ENCODE assay signal across 8 cellular contexts in genomic region chr1:180631766-180632325, GRCh38. TPM values are rescaled to one million over a fixed set of nuclear protein-coding genes. Genes with fewer than 3 reads are reported as not detected.
A peak's percentile ranks its signal among the peaks of the same experiment; 100 is the strongest.
DNase-seq lines count a peak whose midpoint lies in the region; ATAC-seq and TF ChIP-seq lines count a peak whose summit lies in the region.

Gene XPR1, plus strand, starts transcription at chr1:180632022. Its CDS starts 180 bp downstream, at chr1:180632202.

- H3K27ac ChIP-seq in endodermal cell (ENCODE audit: low read depth, low read length) = peak within 1 kb of the TSS; percentile 83

- peak; percentile 98 for ATAC-seq in GM21381 (IDR thresholded peaks at IDR 0.05; ENCODE audit: unreplicated experiment)
- ATAC-seq in activated CD8-positive, alpha-beta memory T cell treated with anti-CD3 and anti-CD28 coated beads, Interleukin-2, amount 10 ng/mL, durations not matched to agents 7 days and 5 days = peak; percentile 98

- H3K4me1 Mint-ChIP-seq in Calu3 (ENCODE audit: low read depth, unreplicated experiment) = peaks cover 9% of the 10 kb centered on the region
- peaks cover 6% of the 10 kb centered on the region for H3K4me1 Mint-ChIP-seq in activated CD8-positive, alpha-beta memory T cell treated with anti-CD3 and anti-CD28 coated beads, Interleukin-2, amount 10 ng/mL, durations not matched to agents 7 days and 5 days
- H3K4me1 Mint-ChIP-seq in endodermal cell = peaks cover 5% of the 10 kb centered on the region

- H3K4me1 ChIP-seq in NT2/D1 (ENCODE audit: insufficient read depth, insufficient read length) (no peaks in the 10 kb centered on the region), endodermal cell (ENCODE audit: control insufficient read depth, insufficient read depth, low read length) (no peaks in the 10 kb centered on the region)

- intact Hi-C loops in Calu3 (cut with micrococcal nuclease; ENCODE audit: unreplicated experiment) = loop anchor here (2.0 to 5.0 kb wide), 2 partner anchors 99 to 230 kb away; no protein-coding TSS in a partner anchor

- H3K36me3 Mint-ChIP-seq in Calu3 (ENCODE audit: insufficient read depth, unreplicated experiment) = no peaks in the 10 kb centered on the region
- peaks cover 2% of the 10 kb centered on the region for H3K36me3 Mint-ChIP-seq in activated CD8-positive, alpha-beta memory T cell treated with anti-CD3 and anti-CD28 coated beads, Interleukin-2, amount 10 ng/mL, durations not matched to agents 7 days and 5 days
- H3K36me3 Mint-ChIP-seq in endodermal cell (ENCODE audit: low read depth) = no peaks in the 10 kb centered on the region

- no peaks in the 10 kb centered on the region for H3K9me3 Mint-ChIP-seq in Calu3 (ENCODE audit: low read depth, unreplicated experiment)
- H3K9me3 Mint-ChIP-seq in activated CD8-positive, alpha-beta memory T cell treated with anti-CD3 and anti-CD28 coated beads, Interleukin-2, amount 10 ng/mL, durations not matched to agents 7 days and 5 days (ENCODE audit: low read depth) = no peaks in the 10 kb centered on the region
- no peaks in the 10 kb centered on the region for H3K9me3 Mint-ChIP-seq in endodermal cell

- no peaks in the 10 kb centered on the region; the same call in 1 of the 2 replicates for H3K9me3 ChIP-seq in NT2/D1 (ENCODE audit: insufficient read depth, low read length)
- no peaks in the 10 kb centered on the region for H3K9me3 ChIP-seq in endodermal cell (ENCODE audit: control insufficient read depth, low read length)

- peaks cover 8% of the 10 kb centered on the region for H3K27me3 Mint-ChIP-seq in Calu3 (ENCODE audit: unreplicated experiment)
- peaks cover 5% of the 10 kb centered on the region for H3K27me3 Mint-ChIP-seq in activated CD8-positive, alpha-beta memory T cell treated with anti-CD3 and anti-CD28 coated beads, Interleukin-2, amount 10 ng/mL, durations not matched to agents 7 days and 5 days
- peaks cover 1% of the 10 kb centered on the region for H3K27me3 Mint-ChIP-seq in endodermal cell (ENCODE audit: insufficient read depth)

- TF ChIP-seq CTCF in Calu3 (IDR thresholded peaks at IDR 0.05; ENCODE audit: unreplicated experiment) (no peak), endodermal cell (conservative IDR thresholded peaks at IDR 0.05) (no peak)

- H3K27me3 ChIP-seq in NT2/D1 (ENCODE audit: insufficient read depth, insufficient read length) = no peaks in the 10 kb centered on the region
- peaks cover under 1% of the 10 kb centered on the region for H3K27me3 ChIP-seq in endodermal cell (ENCODE audit: control insufficient read depth, insufficient read depth, low read length, poor library complexity, severe bottlenecking)

- WGBS in endodermal cell (ENCODE audit: insufficient coverage in 1 of 2, insufficient read length in 1 of 2), 2 experiments = 0 to 1% methylated on average over 18 to 41 of the region's 41 CpGs

- CTCF ChIA-PET in Calu3 (lab: Charles Lee) = interaction anchor here (0.5 to 1.7 kb wide), 11 partner anchors 9 to 390 kb away, joined by 3 to 7 read pairs (median 3); no protein-coding TSS in a partner anchor
- CTCF ChIA-PET in activated CD8-positive, alpha-beta memory T cell treated with anti-CD3 and anti-CD28 coated beads, Interleukin-2, amount 10 ng/mL, durations not matched to agents 7 days and 5 days (lab: Charles Lee) = interaction anchor here (1.3 to 1.7 kb wide), 6 partner anchors 14 to 511 kb away, joined by 3 to 10 read pairs (median 4); partner anchors contain the start of gene ACBD6

- no TSS peak for BruUV-seq in Calu3 (replicated peaks; lab: Mats Ljungman, UMichigan)

- DNase-seq in Calu3 = peak; percentile 98
- peak in 75 of 76 experiments; percentile 66 to 99 (median 95) for DNase-seq in HUDEP-2 (lab: John Stamatoyannopoulos, UW; ENCODE audit: unreplicated experiment in 76 of 76)
- DNase-seq in NT2/D1 (ENCODE audit: low read depth, low spot score) = peak; percentile 100
- peak; percentile 99 for DNase-seq in activated CD8-positive, alpha-beta memory T cell treated with anti-CD3 and anti-CD28 coated beads, Interleukin-2, amount 10 ng/mL, durations not matched to agents 7 days and 5 days
- peak; percentile 99 for DNase-seq in endodermal cell
- peak; percentile 97 for DNase-seq in mesenteric fat pad (ENCODE audit: low spot score)
- DNase-seq in stimulated activated CD8-positive, alpha-beta memory T cell treated with anti-CD3 and anti-CD28 coated beads, Interleukin-15, amount 100 ng/mL, for 24 hours (ENCODE audit: low read depth) = peak; percentile 94

- peak within 1 kb of the TSS; percentile 97 for H3K9ac ChIP-seq in NT2/D1 (ENCODE audit: insufficient read length, low read depth)
- peak within 1 kb of the TSS; percentile 62 for H3K9ac ChIP-seq in endodermal cell (ENCODE audit: extremely low read depth, low read length, poor library complexity, severe bottlenecking)

- H3K36me3 ChIP-seq in NT2/D1 (ENCODE audit: insufficient read depth, insufficient read length, low read length) (no peaks in the 10 kb centered on the region), endodermal cell (ENCODE audit: control insufficient read depth, insufficient read depth, low read length) (no peaks in the 10 kb centered on the region)

- H3K4me3 ChIP-seq in NT2/D1 (ENCODE audit: insufficient read length, low read depth) (peak within 1 kb of the TSS; percentile 98), endodermal cell (ENCODE audit: low read length) (peak within 1 kb of the TSS; percentile 98)

- H3K4me3 Mint-ChIP-seq in Calu3 (ENCODE audit: low read depth, unreplicated experiment) (no peak within 1 kb of the TSS), endodermal cell (no peak within 1 kb of the TSS)
- H3K4me3 Mint-ChIP-seq in activated CD8-positive, alpha-beta memory T cell treated with anti-CD3 and anti-CD28 coated beads, Interleukin-2, amount 10 ng/mL, durations not matched to agents 7 days and 5 days = no peak within 1 kb of the TSS

- H3K27ac Mint-ChIP-seq in Calu3 (ENCODE audit: unreplicated experiment) (no peak within 1 kb of the TSS), endodermal cell (peak within 1 kb of the TSS; percentile 81)
- peak within 1 kb of the TSS; percentile 86 for H3K27ac Mint-ChIP-seq in activated CD8-positive, alpha-beta memory T cell treated with anti-CD3 and anti-CD28 coated beads, Interleukin-2, amount 10 ng/mL, durations not matched to agents 7 days and 5 days

RNA-seq across cellular contexts. Expression of gene XPR1, which starts in this region (rescaled TPM):
- 33.7 and 44.5 TPM in 2 replicates for total RNA-seq in Calu3 (2022)
- 10 to 100 TPM; 17.6 to 21.9 TPM for total RNA-seq in activated CD8-positive, alpha-beta memory T cell treated with anti-CD3 and anti-CD28 coated beads, Interleukin-2, amount 10 ng/mL, durations not matched to agents 7 days and 5 days
- 10 to 100 TPM; 39.3 to 50.9 TPM for total RNA-seq in endodermal cell
- polyA plus RNA-seq in endodermal cell (2013, experiment 1 of 2) = 56.0 TPM
- 46.9 TPM for polyA plus RNA-seq in endodermal cell (2013, experiment 2 of 2)
- total RNA-seq in mesenteric fat pad = 15.8 TPM

Comparison
In these comparisons a context has a peak if more than half of its experiments do, and no peak if none do; other contexts are left out.
1. Peak in every context shown above with its lines: DNase-seq, ATAC-seq, H3K4me3 ChIP-seq and H3K27ac ChIP-seq.